Comparison of ENCODE assay signal across 18 cellular contexts in the genomic region with DNA sequence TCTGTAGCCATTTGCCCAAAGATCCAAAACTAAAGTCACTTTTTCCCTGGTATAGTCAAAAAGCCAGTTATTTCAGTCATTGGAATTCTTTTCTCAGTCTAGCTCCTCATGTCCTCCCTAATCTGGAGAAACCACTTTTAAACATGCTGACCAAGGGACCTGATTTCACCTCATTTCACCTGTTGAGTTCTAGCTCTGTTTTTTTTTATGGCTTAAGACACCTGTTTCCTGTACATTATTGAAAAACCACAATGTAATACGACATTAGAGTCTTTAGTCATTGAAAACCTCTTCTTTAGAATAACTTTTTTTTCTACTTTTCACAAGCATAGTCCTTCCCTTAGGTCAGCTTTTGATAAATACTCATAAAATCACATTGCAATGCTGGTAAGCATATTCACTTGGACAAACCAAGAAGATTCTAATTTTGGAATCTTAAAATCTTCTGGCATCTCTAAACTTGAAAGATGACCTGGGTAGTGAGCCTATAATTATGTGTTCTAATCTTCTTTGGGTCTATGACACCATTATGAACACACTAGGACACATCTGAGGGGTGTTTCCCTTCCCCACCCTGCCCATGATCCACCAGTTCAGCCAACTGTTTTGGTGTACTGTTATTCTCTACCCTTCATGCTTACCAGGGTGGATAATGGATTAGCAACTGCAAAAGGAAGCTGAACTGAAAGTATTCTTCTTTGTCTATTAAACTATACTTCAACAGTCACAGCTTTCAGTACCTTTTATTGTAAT.
A peak's percentile ranks its signal among the peaks of the same experiment; 100 is the strongest.
DNase-seq lines count a peak whose midpoint lies in the region; ATAC-seq and TF ChIP-seq lines count a peak whose summit lies in the region.
"Had no signal": no experiment of that assay in that cellular context is flagged by ENCODE, and none has a peak within 500 bp of the region (broad histone marks: within the 10 kb centered on the region; RNA-seq: fewer than 3 reads in every experiment).

No MANE protein-coding gene starts in this region.

- DNase-seq in NCI-H146 (lab: John Stamatoyannopoulos, UW) (peak; percentile 61), NCI-H2196 treated with DMSO at 0.1 percent for 48 hours (lab: John Stamatoyannopoulos, UW; ENCODE audit: unreplicated experiment) (peak; percentile 49), psoas muscle (no peak), HUDEP-2 (lab: John Stamatoyannopoulos, UW; ENCODE audit: unreplicated experiment in 76 of 76) (no peak), kidney tubule cell (ENCODE audit: low spot score) (no peak)
- DNase-seq: Calu3; CD8-positive, alpha-beta memory T cell; GOT3; HCEC 1CT; Karpas-422; NCI-H1048; NCI-H1694; OCI-M1; Right ventricle myocardium superior; T1000 had no signal

- H3K4me3 ChIP-seq in KMS-11 (IDR thresholded peaks at IDR 0.05; ENCODE audit: insufficient read depth, low read depth, low read length) (no peak overlapping the region), psoas muscle (no peak overlapping the region)

- 8 to 15% (median 11%) methylated on average over 1 of the region's 1 CpG for WGBS in psoas muscle, 3 donors

- H3K9me3 ChIP-seq in psoas muscle, result no peaks in the 10 kb centered on the region

- H3K4me1 ChIP-seq in KMS-11 (ENCODE audit: low read depth, poor library complexity, severe bottlenecking) (peaks cover 27% of the 10 kb centered on the region), psoas muscle (peaks cover 28% of the 10 kb centered on the region)

- no peaks in the 10 kb centered on the region; the same call in 1 of the 2 replicates for H4K20me1 ChIP-seq in KMS-11 (ENCODE audit: insufficient read depth)

- no peaks in the 10 kb centered on the region for H3K36me3 ChIP-seq in KMS-11 (ENCODE audit: insufficient read depth)
- no peaks in the 10 kb centered on the region for H3K36me3 ChIP-seq in psoas muscle (ENCODE audit: insufficient read depth in 1 of 2, low read depth in 1 of 2)

- no peaks in the 10 kb centered on the region for H3K79me2 ChIP-seq in KMS-11 (ENCODE audit: insufficient read depth, low read depth)

- no peaks in the 10 kb centered on the region for H3K27me3 ChIP-seq in KMS-11 (ENCODE audit: insufficient read depth, low read depth)
- no peaks in the 10 kb centered on the region for H3K27me3 ChIP-seq in psoas muscle (ENCODE audit: insufficient read depth in 3 of 3, low read length in 2 of 3)

- ATAC-seq in psoas muscle (peak in 3 of 4 donors; percentile 81 to 89 (median 85)), HG02870 (IDR thresholded peaks at IDR 0.05; ENCODE audit: unreplicated experiment) (no peak)

- peak overlapping the region; percentile 21; the same call in 1 of the 2 replicates for H2AFZ ChIP-seq in KMS-11 (ENCODE audit: low read depth)

- TF ChIP-seq CTCF in KMS-11 (conservative IDR thresholded peaks at IDR 0.05; ENCODE audit: low read depth, low read length), result no peak
- no peak for TF ChIP-seq CTCF in psoas muscle (IDR thresholded peaks at IDR 0.05)

- H3K27ac ChIP-seq in KMS-11 (peak overlapping the region; percentile 30), psoas muscle (peak overlapping the region; percentile 62)
- H3K27ac ChIP-seq: C4-2B had no signal

- intact Hi-C loops in psoas muscle (cut with DNase I), result loop anchor here in 1 of 2 donors (5.0 kb wide), 2 partner anchors 58 to 103 kb away; a partner anchor contains a TSS

- H3K4me2 ChIP-seq in KMS-11, result peak overlapping the region; percentile 56

- H3K9ac ChIP-seq in KMS-11, result no peak overlapping the region

Comparison
In these comparisons a context has a peak if more than half of its experiments do, and no peak if none do; other contexts are left out.
1. DNase-seq: peak in NCI-H146 (single experiment) and NCI-H2196 treated with DMSO at 0.1 percent for 48 hours (single experiment); none in psoas muscle (0 of 2), HUDEP-2 (0 of 76) and kidney tubule cell (single experiment).